In genomic region chr5:177591690-177592009, GRCh38 we compare ENCODE assay signal across 8 cellular contexts. TPM values are rescaled to one million over a fixed set of nuclear protein-coding genes. Genes with fewer than 3 reads are reported as not detected.
DNase-seq lines count a peak whose midpoint lies in the region; ATAC-seq and TF ChIP-seq lines count a peak whose summit lies in the region.

No MANE protein-coding gene starts in this region.

- H3K4me3 ChIP-seq in adipocyte (ENCODE audit: low read length) (peak overlapping the region; percentile 97), lower leg skin (ENCODE audit: low read depth, poor library complexity, severe bottlenecking) (peak overlapping the region; percentile 87), transverse colon (peak overlapping the region in 3 of 4 donors; percentile 72 to 88 (median 86))

- peak overlapping the region; percentile 100 for H3K4me3 Mint-ChIP-seq in activated naive CD4-positive, alpha-beta T cell treated with anti-CD3 and anti-CD28 coated beads, Interleukin-2, amount 50 U/mL, for 24 hours

- DNase-seq in activated naive CD4-positive, alpha-beta T cell treated with anti-CD3 and anti-CD28 coated beads, Interleukin-2, amount 50 U/mL, for 16 hours: no peak
- DNase-seq in adipocyte (ENCODE audit: low read depth): no peak
- no peak for DNase-seq in lower leg skin (ENCODE audit: low spot score in 2 of 2)
- DNase-seq in transverse colon: no peak
- no peak for DNase-seq in AG08395 (ENCODE audit: low spot score)
- DNase-seq in NCI-H446 treated with DMSO at 0.1 percent for 48 hours (lab: John Stamatoyannopoulos, UW): no peak

- H3K4me1 Mint-ChIP-seq in activated naive CD4-positive, alpha-beta T cell treated with anti-CD3 and anti-CD28 coated beads, Interleukin-2, amount 50 U/mL, for 24 hours: peaks cover 25% of the 10 kb centered on the region

- in situ Hi-C loops in transverse colon (cut with MboI; ENCODE audit: low pct_ligation_motif_present in 1 of 4, low pct_unique_long_range_greater_than_20kb in 1 of 4, low sequenced_read_pairs in 3 of 4): no loop called here

- H3K27me3 ChIP-seq in adipocyte (replicated peaks; ENCODE audit: control insufficient read depth, insufficient read depth, low read length) (peaks cover 26% of the 10 kb centered on the region), transverse colon (peaks cover 30% of the 10 kb centered on the region)

- H3K9me3 ChIP-seq in adipocyte (ENCODE audit: control insufficient read depth, low read length) (no peaks in the 10 kb centered on the region), transverse colon (no peaks in the 10 kb centered on the region)

- no peak for ATAC-seq in HG02678 (IDR thresholded peaks at IDR 0.05; ENCODE audit: unreplicated experiment)

- no peaks in the 10 kb centered on the region for H3K9me3 Mint-ChIP-seq in activated naive CD4-positive, alpha-beta T cell treated with anti-CD3 and anti-CD28 coated beads, Interleukin-2, amount 50 U/mL, for 24 hours

- H3K9ac ChIP-seq in adipocyte (ENCODE audit: low read length): peak overlapping the region; percentile 96

- peaks cover 11% of the 10 kb centered on the region for H3K36me3 Mint-ChIP-seq in activated naive CD4-positive, alpha-beta T cell treated with anti-CD3 and anti-CD28 coated beads, Interleukin-2, amount 50 U/mL, for 24 hours

- H3K36me3 ChIP-seq in adipocyte (ENCODE audit: control insufficient read depth, insufficient read depth, low read length, severe bottlenecking): peaks cover 35% of the 10 kb centered on the region
- peaks cover 0 to 28% (median 14%) of the 10 kb centered on the region in 4 donors for H3K36me3 ChIP-seq in transverse colon

- 14% methylated on average over 8 of the region's 8 CpGs for WGBS in lower leg skin, 2 donors
- WGBS in transverse colon (ENCODE audit: low coverage in 1 of 2), 2 donors: 21 to 56% methylated on average over 1 to 8 of the region's 8 CpGs

- H3K27ac ChIP-seq in transverse colon: peak overlapping the region in 3 of 4 donors; percentile 82 to 92 (median 87)

- peaks cover 3% of the 10 kb centered on the region for H3K27me3 Mint-ChIP-seq in activated naive CD4-positive, alpha-beta T cell treated with anti-CD3 and anti-CD28 coated beads, Interleukin-2, amount 50 U/mL, for 24 hours

- no peak for TF ChIP-seq POLR2A in lower leg skin (IDR thresholded peaks at IDR 0.05)
- no peak for TF ChIP-seq POLR2A in transverse colon (IDR thresholded peaks at IDR 0.05)

- H3K27ac Mint-ChIP-seq in activated naive CD4-positive, alpha-beta T cell treated with anti-CD3 and anti-CD28 coated beads, Interleukin-2, amount 50 U/mL, for 24 hours: peak overlapping the region; percentile 85

- no peak for TF ChIP-seq EP300 in transverse colon (IDR thresholded peaks at IDR 0.05; ENCODE audit: low read depth)

- TF ChIP-seq CTCF in lower leg skin (IDR thresholded peaks at IDR 0.05): no peak
- TF ChIP-seq CTCF in transverse colon (IDR thresholded peaks at IDR 0.05): no peak

- intact Hi-C loops in lower leg skin (cut with DNase I; ENCODE audit: low total_unique reads): no loop called here
- intact Hi-C loops in transverse colon (cut with DNase I; ENCODE audit: low total_unique reads): no loop called here

- H3K4me1 ChIP-seq in adipocyte (ENCODE audit: control insufficient read depth, insufficient read depth, low read length) (peaks cover 14% of the 10 kb centered on the region), transverse colon (peaks cover 9 to 16% (median 13%) of the 10 kb centered on the region in 4 donors)

RNA-seq across cellular contexts. Expression of gene TMED9, which starts 0.4 kb away (rescaled TPM):
- total RNA-seq in lower leg skin (10 to 100 TPM; 70.4 to 95.7 (median 80.4) TPM), transverse colon (10 to 100 TPM; 34.4 to 85.9 (median 70.9) TPM)

RNA-seq across cellular contexts. Expression of gene B4GALT7, which starts 8.3 kb away (rescaled TPM):
- total RNA-seq in lower leg skin: 10 to 100 TPM; 11.8 to 17.8 (median 16.4) TPM
- total RNA-seq in transverse colon: 10 to 100 TPM; 17.9 to 38.5 (median 27.0) TPM

RNA-seq across cellular contexts. Expression of gene FAM193B, which starts 37.3 kb away (rescaled TPM):
- total RNA-seq in lower leg skin (100 to 1,000 TPM in 1 of 4 donors, 10 to 100 TPM in 3; 57.0 to 128 (median 69.7) TPM), transverse colon (100 to 1,000 TPM in 1 of 4 donors, 10 to 100 TPM in 3; 59.7 to 128 (median 63.5) TPM)
